Comparison of ENCODE assay signal across 14 cellular contexts in genomic region chr5:68282001-68282400, GRCh38.
DNase-seq lines count a peak whose midpoint lies in the region; ATAC-seq and TF ChIP-seq lines count a peak whose summit lies in the region.
"Had no signal": no experiment of that assay in that cellular context is flagged by ENCODE, and none has a peak within 500 bp of the region (broad histone marks: within the 10 kb centered on the region; RNA-seq: fewer than 3 reads in every experiment).

No MANE protein-coding gene starts in this region.

- no peaks in the 10 kb centered on the region for H3K9me3 ChIP-seq in CD4-positive, alpha-beta memory T cell (ENCODE audit: control insufficient read depth in 1 of 2, low read length in 2 of 2)
- H3K9me3 ChIP-seq in sigmoid colon = no peaks in the 10 kb centered on the region
- H3K9me3 ChIP-seq: BLaER1 treated with 17β-estradiol and CSF1 and Interleukin-3, amounts not matched to agents 10 nM and 100 nM had no signal

- H3K4me1 ChIP-seq in CD4-positive, alpha-beta memory T cell (ENCODE audit: insufficient read depth, low read length) = peaks cover 83% of the 10 kb centered on the region
- peaks cover 0 to 66% (median 63%) of the 10 kb centered on the region in 4 donors for H3K4me1 ChIP-seq in sigmoid colon

- CTCF ChIA-PET in CD4-positive, alpha-beta memory T cell (lab: Charles Lee; ENCODE audit: partially characterized antibody) = interaction anchor here (1.2 to 3.7 kb wide), 6 partner anchors 8 to 1036 kb away, joined by 3 to 29 read pairs (median 10); partner anchors contain the start of gene PIK3R1

- ATAC-seq in central memory CD8-positive, alpha-beta T cell (replicated peaks; ENCODE audit: extremely low read depth, poor library complexity, severe bottlenecking) = no peak
- ATAC-seq: K562 had no signal

- peaks cover 68 to 92% (median 78%) of the 10 kb centered on the region in 4 donors for H3K4me1 Mint-ChIP-seq in CD4-positive, alpha-beta memory T cell
- H3K4me1 Mint-ChIP-seq in IgD-negative memory B cell (peaks cover 15 to 30% (median 26%) of the 10 kb centered on the region in 3 donors), progenitor cell of endocrine pancreas (ENCODE audit: low read depth) (peaks cover 29% of the 10 kb centered on the region)
- H3K4me1 Mint-ChIP-seq in central memory CD8-positive, alpha-beta T cell = peaks cover 79% of the 10 kb centered on the region

- POLR2A ChIA-PET in CD4-positive, alpha-beta memory T cell (lab: Charles Lee; ENCODE audit: partially characterized antibody) = interaction anchor here (0.6 to 6.2 kb wide), 5 partner anchors 10 to 1050 kb away, joined by 4 to 69 read pairs (median 16); partner anchors contain the start of gene PIK3R1

- TF ChIP-seq POLR2A in sigmoid colon (IDR thresholded peaks at IDR 0.05) = no peak

- no peaks in the 10 kb centered on the region for H3K27me3 Mint-ChIP-seq in CD4-positive, alpha-beta memory T cell
- H3K27me3 Mint-ChIP-seq in IgD-negative memory B cell (no peaks in the 10 kb centered on the region), progenitor cell of endocrine pancreas (no peaks in the 10 kb centered on the region)
- no peaks in the 10 kb centered on the region for H3K27me3 Mint-ChIP-seq in central memory CD8-positive, alpha-beta T cell

- H3K36me3 Mint-ChIP-seq in CD4-positive, alpha-beta memory T cell = peaks cover 72 to 87% of the 10 kb centered on the region in 2 donors
- H3K36me3 Mint-ChIP-seq in IgD-negative memory B cell (peaks cover 7% of the 10 kb centered on the region), progenitor cell of endocrine pancreas (ENCODE audit: insufficient read depth) (peaks cover 32% of the 10 kb centered on the region)
- peaks cover 66% of the 10 kb centered on the region for H3K36me3 Mint-ChIP-seq in central memory CD8-positive, alpha-beta T cell (ENCODE audit: insufficient read depth)

- H3K27ac Mint-ChIP-seq in CD4-positive, alpha-beta memory T cell = peak overlapping the region; percentile 89 to 99 (median 96)
- H3K27ac Mint-ChIP-seq in IgD-negative memory B cell (peak overlapping the region in 2 of 3 donors; percentile 29 to 86), progenitor cell of endocrine pancreas (peak overlapping the region; percentile 38)
- peak overlapping the region; percentile 94 for H3K27ac Mint-ChIP-seq in central memory CD8-positive, alpha-beta T cell (ENCODE audit: low read depth)

- intact Hi-C loops in CD4-positive, alpha-beta memory T cell (cut with micrococcal nuclease) = loop anchor here (10.0 kb wide), 1 partner anchor 603 kb away; no protein-coding TSS in a partner anchor
- intact Hi-C loops in sigmoid colon (cut with DNase I) = loop anchor here (10.0 kb wide), 1 partner anchor 1117 kb away; no protein-coding TSS in a partner anchor

- H3K9me3 Mint-ChIP-seq in CD4-positive, alpha-beta memory T cell = no peaks in the 10 kb centered on the region
- H3K9me3 Mint-ChIP-seq in IgD-negative memory B cell (no peaks in the 10 kb centered on the region), progenitor cell of endocrine pancreas (ENCODE audit: low read depth) (no peaks in the 10 kb centered on the region)
- H3K9me3 Mint-ChIP-seq in central memory CD8-positive, alpha-beta T cell = no peaks in the 10 kb centered on the region

- H3K27ac ChIP-seq in CD4-positive, alpha-beta memory T cell (ENCODE audit: low read depth, low read length) = peak overlapping the region; percentile 66
- H3K27ac ChIP-seq in sigmoid colon = peak overlapping the region in 2 of 4 donors; percentile 10 to 19
- H3K27ac ChIP-seq: BLaER1 treated with 17β-estradiol and CSF1 and Interleukin-3, amounts not matched to agents 10 nM and 100 nM; hepatocyte had no signal

- 88 to 91% methylated on average over 4 of the region's 4 CpGs for WGBS in sigmoid colon, 2 donors

- H3K4me3 Mint-ChIP-seq in CD4-positive, alpha-beta memory T cell = peak overlapping the region; percentile 89 to 97 (median 94)
- H3K4me3 Mint-ChIP-seq in IgD-negative memory B cell (peak overlapping the region in 3 of 4 donors; percentile 8 to 68 (median 56)), progenitor cell of endocrine pancreas (ENCODE audit: low read depth) (no peak overlapping the region)
- peak overlapping the region; percentile 91 for H3K4me3 Mint-ChIP-seq in central memory CD8-positive, alpha-beta T cell

- H3K4me3 ChIP-seq in CD4-positive, alpha-beta memory T cell (ENCODE audit: low read length in 2 of 2) = peak overlapping the region; percentile 77 to 84
- no peak overlapping the region for H3K4me3 ChIP-seq in sigmoid colon
- H3K4me3 ChIP-seq: BLaER1 treated with 17β-estradiol and CSF1 and Interleukin-3, amounts not matched to agents 10 nM and 100 nM; hepatocyte; K562; smooth muscle cell had no signal

- TF ChIP-seq CTCF in progenitor cell of endocrine pancreas (IDR thresholded peaks at IDR 0.05; ENCODE audit: unreplicated experiment) (no peak), sigmoid colon (IDR thresholded peaks at IDR 0.05) (no peak)

- no peak for DNase-seq in CD4-positive, alpha-beta memory T cell
- no peak for DNase-seq in central memory CD8-positive, alpha-beta T cell (ENCODE audit: low spot score in 2 of 2)
- DNase-seq in progenitor cell of endocrine pancreas (ENCODE audit: low spot score, unreplicated experiment) = no peak
- no peak for DNase-seq in sigmoid colon
- DNase-seq in COLO668 (lab: John Stamatoyannopoulos, UW; ENCODE audit: unreplicated experiment) = no peak
- no peak for DNase-seq in NCI-H1092 (lab: John Stamatoyannopoulos, UW)
- DNase-seq: cortex of kidney, NCI-H146, NCI-H345 had no signal

- no peaks in the 10 kb centered on the region for H3K27me3 ChIP-seq in CD4-positive, alpha-beta memory T cell (ENCODE audit: insufficient read depth, low read length)
- no peaks in the 10 kb centered on the region for H3K27me3 ChIP-seq in sigmoid colon
- H3K27me3 ChIP-seq: BLaER1 treated with 17β-estradiol and CSF1 and Interleukin-3, amounts not matched to agents 10 nM and 100 nM; hepatocyte had no signal

- H3K36me3 ChIP-seq in CD4-positive, alpha-beta memory T cell (ENCODE audit: insufficient read depth, low read length) = peaks cover 46% of the 10 kb centered on the region
- peaks cover 18 to 89% (median 55%) of the 10 kb centered on the region in 4 donors for H3K36me3 ChIP-seq in sigmoid colon

- TF ChIP-seq EP300 in sigmoid colon (IDR thresholded peaks at IDR 0.05) = no peak

Comparison
In these comparisons a context has a peak if more than half of its experiments do, and no peak if none do; other contexts are left out.
1. H3K4me3 ChIP-seq: peak in CD4-positive, alpha-beta memory T cell (2 of 2); none in sigmoid colon (0 of 4).
2. H3K27ac Mint-ChIP-seq: peak in every context shown above with its lines; median percentile 96 in CD4-positive, alpha-beta memory T cell; 94 in central memory CD8-positive, alpha-beta T cell; 58 in IgD-negative memory B cell; 38 in progenitor cell of endocrine pancreas.